In genomic region chr7:5514440-5515035, GRCh38 we compare ENCODE assay signal across 8 cellular contexts. TPM values are rescaled to one million over a fixed set of nuclear protein-coding genes. Genes with fewer than 3 reads are reported as not detected.
DNase-seq lines count a peak whose midpoint lies in the region; ATAC-seq and TF ChIP-seq lines count a peak whose summit lies in the region.

No MANE protein-coding gene starts in this region.

- peak overlapping the region; percentile 95 for H3K27ac Mint-ChIP-seq in activated CD4-positive, alpha-beta T cell treated with anti-CD3 and anti-CD28 coated beads, Interleukin-2, amount 10 ng/mL, durations not matched to agents 7 days and 5 days

- H3K9me3 ChIP-seq in thoracic aorta: no peaks in the 10 kb centered on the region

- CTCF ChIA-PET in activated CD4-positive, alpha-beta T cell treated with anti-CD3 and anti-CD28 coated beads, Interleukin-2, amount 10 ng/mL, durations not matched to agents 7 days and 5 days (lab: Charles Lee): no interaction called here

- peak overlapping the region; percentile 90 for H3K4me3 Mint-ChIP-seq in activated CD4-positive, alpha-beta T cell treated with anti-CD3 and anti-CD28 coated beads, Interleukin-2, amount 10 ng/mL, durations not matched to agents 7 days and 5 days

- H4K8ac ChIP-seq in mesendoderm (ENCODE audit: low read depth, low read length): no peak overlapping the region

- H3K56ac ChIP-seq in mesendoderm (ENCODE audit: low read length): no peak overlapping the region

- no peak for DNase-seq in activated CD4-positive, alpha-beta T cell treated with anti-CD3 and anti-CD28 coated beads, Interleukin-2, amount 10 ng/mL, durations not matched to agents 7 days and 5 days
- DNase-seq in activated CD4-positive, alpha-beta T cell treated with anti-CD3 and anti-CD28 coated beads for 4 hours: no peak
- DNase-seq in amniotic epithelial cell (ENCODE audit: low read depth) (peak; percentile 78), kidney epithelial cell (ENCODE audit: low read depth) (no peak), thoracic aorta (ENCODE audit: low spot score) (no peak), NCI-H2029 (lab: John Stamatoyannopoulos, UW) (no peak), mesendoderm (no peak)

- H3K9ac ChIP-seq in mesendoderm (ENCODE audit: low read length): no peak overlapping the region

- no peak overlapping the region for H3K18ac ChIP-seq in mesendoderm (ENCODE audit: low read length)

- no peaks in the 10 kb centered on the region for H3K27me3 Mint-ChIP-seq in activated CD4-positive, alpha-beta T cell treated with anti-CD3 and anti-CD28 coated beads, Interleukin-2, amount 10 ng/mL, durations not matched to agents 7 days and 5 days

- H3K27ac ChIP-seq in thoracic aorta: peak overlapping the region; percentile 89 to 93
- no peak overlapping the region for H3K27ac ChIP-seq in mesendoderm (ENCODE audit: low read depth, low read length)

- no peaks in the 10 kb centered on the region for H3K9me3 Mint-ChIP-seq in activated CD4-positive, alpha-beta T cell treated with anti-CD3 and anti-CD28 coated beads, Interleukin-2, amount 10 ng/mL, durations not matched to agents 7 days and 5 days

- H2BK15ac ChIP-seq in mesendoderm (replicated peaks; ENCODE audit: low read depth): no peak overlapping the region

- H4K5ac ChIP-seq in mesendoderm (ENCODE audit: low read length): no peak overlapping the region

- POLR2A ChIA-PET in activated CD4-positive, alpha-beta T cell treated with anti-CD3 and anti-CD28 coated beads, Interleukin-2, amount 10 ng/mL, durations not matched to agents 7 days and 5 days (lab: Charles Lee): no interaction called here

- H3K4me2 ChIP-seq in mesendoderm (ENCODE audit: low read length): no peak overlapping the region

- WGBS in mesendoderm (ENCODE audit: extremely low coverage, insufficient coverage, low lambda C conversion rate): no CpG with 5 or more reads among the region's 15 CpGs

- H3K4me1 ChIP-seq in thoracic aorta (ENCODE audit: control insufficient read depth in 1 of 2, low read depth in 2 of 2) (peaks cover 16 to 21% of the 10 kb centered on the region in 2 donors), mesendoderm (ENCODE audit: control insufficient read depth, low read depth, low read length) (peaks cover 4% of the 10 kb centered on the region)

- no peak overlapping the region for H2BK120ac ChIP-seq in mesendoderm (ENCODE audit: low read depth, low read length)

- H3K4ac ChIP-seq in mesendoderm (ENCODE audit: low read depth, low read length): no peak overlapping the region

- H3K27me3 ChIP-seq in kidney epithelial cell (ENCODE audit: control insufficient read depth, insufficient read depth, low read length) (no peaks in the 10 kb centered on the region), thoracic aorta (replicated peaks; ENCODE audit: insufficient read depth) (no peaks in the 10 kb centered on the region), mesendoderm (ENCODE audit: insufficient read depth, low read length, poor library complexity) (no peaks in the 10 kb centered on the region)

- peaks cover 17% of the 10 kb centered on the region for H3K4me1 Mint-ChIP-seq in activated CD4-positive, alpha-beta T cell treated with anti-CD3 and anti-CD28 coated beads, Interleukin-2, amount 10 ng/mL, durations not matched to agents 7 days and 5 days

- H2AK5ac ChIP-seq in mesendoderm (ENCODE audit: low read length): no peak overlapping the region

- H3K79me1 ChIP-seq in mesendoderm (ENCODE audit: low read length): peaks cover 11% of the 10 kb centered on the region

- TF ChIP-seq CTCF in kidney epithelial cell (IDR thresholded peaks at IDR 0.05; ENCODE audit: insufficient read depth, low read length, poor library complexity, severe bottlenecking) (no peak), thoracic aorta (IDR thresholded peaks at IDR 0.05) (no peak)

- peaks cover 14% of the 10 kb centered on the region for H3K79me2 ChIP-seq in mesendoderm (ENCODE audit: control insufficient read depth, insufficient read depth, low read length)

- H3K36me3 ChIP-seq in kidney epithelial cell (ENCODE audit: control insufficient read depth, insufficient read depth, low read length) (no peaks in the 10 kb centered on the region), thoracic aorta (no peaks in the 10 kb centered on the region), mesendoderm (ENCODE audit: control insufficient read depth, insufficient read depth, low read length) (no peaks in the 10 kb centered on the region)

- peak overlapping the region; percentile 96 for H3K4me3 ChIP-seq in kidney epithelial cell (ENCODE audit: low read depth, low read length)
- peak overlapping the region; percentile 92 for H3K4me3 ChIP-seq in thoracic aorta
- H3K4me3 ChIP-seq in mesendoderm (ENCODE audit: low read length): no peak overlapping the region

- no peaks in the 10 kb centered on the region for H3K36me3 Mint-ChIP-seq in activated CD4-positive, alpha-beta T cell treated with anti-CD3 and anti-CD28 coated beads, Interleukin-2, amount 10 ng/mL, durations not matched to agents 7 days and 5 days (ENCODE audit: low read depth)

- H3K23ac ChIP-seq in mesendoderm (ENCODE audit: low read length): no peak overlapping the region

- ATAC-seq in thoracic aorta (ENCODE audit: insufficient number of reproducible peaks, low FRiP score, low read depth) (no peak), HG02763 (IDR thresholded peaks at IDR 0.05; ENCODE audit: unreplicated experiment) (no peak)

- H2BK5ac ChIP-seq in mesendoderm (ENCODE audit: low read length): no peak overlapping the region

RNA-seq across cellular contexts. Expression of gene FBXL18, which starts 0.9 kb away (rescaled TPM):
- total RNA-seq in activated CD4-positive, alpha-beta T cell treated with anti-CD3 and anti-CD28 coated beads, Interleukin-2, amount 10 ng/mL, durations not matched to agents 7 days and 5 days: 10 to 100 TPM; 12.5 to 13.6 TPM
- total RNA-seq in kidney epithelial cell (22.7 and 29.4 TPM in 2 replicates), thoracic aorta (1 to 10 TPM; 7.2 to 8.1 TPM)
- polyA plus RNA-seq in mesendoderm (2013, experiment 1 of 2): 7.9 TPM
- polyA plus RNA-seq in mesendoderm (2013, experiment 2 of 2): 7.9 TPM

RNA-seq across cellular contexts. Expression of gene ACTB, which starts 15.9 kb away (rescaled TPM):
- total RNA-seq in activated CD4-positive, alpha-beta T cell treated with anti-CD3 and anti-CD28 coated beads, Interleukin-2, amount 10 ng/mL, durations not matched to agents 7 days and 5 days: over 10,000 TPM; 12,408 to 13,148 TPM
- 3,879 and 4,550 TPM in 2 replicates for total RNA-seq in kidney epithelial cell
- over 10,000 TPM in 1 of 2 donors, 1,000 to 10,000 TPM in 1; 7,643 to 10,126 TPM for total RNA-seq in thoracic aorta
- polyA plus RNA-seq in mesendoderm (2013, experiment 1 of 2): 13,565 TPM
- polyA plus RNA-seq in mesendoderm (2013, experiment 2 of 2): 13,705 TPM
